Comparison of ENCODE assay signal across 8 cellular contexts in the genomic region with DNA sequence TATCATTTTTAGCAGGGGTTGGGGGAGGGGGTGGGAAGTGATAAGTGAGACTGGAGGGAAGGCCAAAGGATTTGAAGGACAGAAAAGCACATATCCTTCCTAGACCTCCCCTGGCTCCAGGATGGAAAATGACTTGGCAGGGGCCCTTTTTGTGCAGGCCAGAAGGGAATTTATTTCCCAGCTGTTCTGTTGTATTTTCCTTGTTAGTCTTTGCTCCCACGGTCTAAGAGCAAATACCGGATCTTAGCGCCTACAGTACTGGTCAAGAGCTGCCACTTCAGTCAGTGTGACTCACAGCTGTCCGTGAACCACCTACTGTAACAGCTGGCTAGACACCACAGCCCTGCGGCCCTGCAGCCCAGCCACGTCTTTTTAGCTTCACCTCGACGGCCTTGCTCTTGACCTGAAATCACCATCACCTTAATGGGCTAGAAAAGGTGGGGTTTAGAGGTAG. TPM values are rescaled to one million over a fixed set of nuclear protein-coding genes. Genes with fewer than 3 reads are reported as not detected.
DNase-seq lines count a peak whose midpoint lies in the region; ATAC-seq and TF ChIP-seq lines count a peak whose summit lies in the region.

No MANE protein-coding gene starts in this region.

- H3K36me3 ChIP-seq in fibroblast of lung (ENCODE audit: control insufficient read depth, insufficient read depth, low read length), result no peaks in the 10 kb centered on the region

- no peaks in the 10 kb centered on the region for H3K79me2 ChIP-seq in fibroblast of lung (ENCODE audit: control insufficient read depth, insufficient read depth, low read length)

- H3K4me2 ChIP-seq in fibroblast of lung (ENCODE audit: extremely low read depth, insufficient read depth, low read length), result no peak overlapping the region

- no peaks in the 10 kb centered on the region for H3K27me3 ChIP-seq in fibroblast of lung (ENCODE audit: control insufficient read depth, insufficient read depth, low read length)

- H2AFZ ChIP-seq in fibroblast of lung (ENCODE audit: low read length), result no peak overlapping the region

- DNase-seq in DMS53 treated with DMSO at 0.1 percent for 48 hours (lab: John Stamatoyannopoulos, UW; ENCODE audit: unreplicated experiment) (peak; percentile 93), OCI-M1 (lab: John Stamatoyannopoulos, UW) (peak; percentile 22), fibroblast of lung (ENCODE audit: low read depth in 2 of 2) (peak; percentile 92 to 99), osteocyte (ENCODE audit: extremely low spot score, unreplicated experiment) (no peak)
- DNase-seq in activated CD8-positive, alpha-beta memory T cell treated with anti-CD3 and anti-CD28 coated beads, Interleukin-2, amount 50 U/mL, for 4 hours, result no peak
- no peak for DNase-seq in stimulated activated CD4-positive, alpha-beta T cell treated with anti-CD3 and anti-CD28 coated beads, Interleukin-2, amount 100 ng/mL, for 48 hours

- peak overlapping the region; percentile 90 for H3K27ac Mint-ChIP-seq in osteocyte (ENCODE audit: unreplicated experiment)

- no peak overlapping the region for H3K4me3 ChIP-seq in fibroblast of lung (replicated peaks in 1 of 4; ENCODE audit: control extremely low read depth in 1 of 4, insufficient read depth in 1 of 4, low read depth in 3 of 4, low read length in 4 of 4)

- H3K27me3 Mint-ChIP-seq in osteocyte (ENCODE audit: unreplicated experiment), result no peaks in the 10 kb centered on the region

- no peak overlapping the region for H3K9ac ChIP-seq in fibroblast of lung (ENCODE audit: insufficient read depth, low read length)

- peaks cover 62% of the 10 kb centered on the region for H3K4me1 Mint-ChIP-seq in osteocyte (ENCODE audit: unreplicated experiment)

- H3K27ac ChIP-seq in fibroblast of lung (ENCODE audit: insufficient read depth, low read length), result peak overlapping the region; percentile 7

- H3K36me3 Mint-ChIP-seq in osteocyte (ENCODE audit: unreplicated experiment), result no peaks in the 10 kb centered on the region

- H3K9me3 ChIP-seq in fibroblast of lung (ENCODE audit: control insufficient read depth, insufficient read depth, low read depth, low read length), result no peaks in the 10 kb centered on the region

- H4K20me1 ChIP-seq in fibroblast of lung (ENCODE audit: control insufficient read depth, extremely low read depth, insufficient read depth, low read length), result no peaks in the 10 kb centered on the region

- no peak for TF ChIP-seq CTCF in fibroblast of lung (conservative IDR thresholded peaks at IDR 0.05 in 1 of 2, IDR thresholded peaks at IDR 0.05 in 1 of 2; ENCODE audit: low read depth in 1 of 2, low read length in 2 of 2)
- TF ChIP-seq CTCF in osteocyte (IDR thresholded peaks at IDR 0.05), result no peak

- H3K4me3 Mint-ChIP-seq in osteocyte (ENCODE audit: unreplicated experiment), result no peak overlapping the region

- no peak for ATAC-seq in HG02840 (IDR thresholded peaks at IDR 0.05; ENCODE audit: low FRiP score, unreplicated experiment)
- ATAC-seq in HG03196 (IDR thresholded peaks at IDR 0.05; ENCODE audit: unreplicated experiment), result no peak

- H3K4me1 ChIP-seq in fibroblast of lung (ENCODE audit: control insufficient read depth, extremely low read depth, insufficient read depth, low read length), result peaks cover 10% of the 10 kb centered on the region

- no peaks in the 10 kb centered on the region for H3K9me3 Mint-ChIP-seq in osteocyte (ENCODE audit: unreplicated experiment)

RNA-seq across cellular contexts. Expression of gene ERRFI1, which starts 51.0 kb away (rescaled TPM):
- total RNA-seq in fibroblast of lung, result 46.2 and 53.9 TPM in 2 replicates
- 78.2 and 105 TPM in 2 replicates for polyA plus RNA-seq in fibroblast of lung
- polyA plus RNA-seq in fibroblast of lung (2012), result 41.8 and 52.6 TPM in 2 replicates
- polyA minus RNA-seq in fibroblast of lung (ENCODE audit: low replicate concordance), result 8.9 and 27.3 TPM in 2 replicates
- total RNA-seq in osteocyte, result 84.2 and 96.6 TPM in 2 replicates

Comparison
In these comparisons a context has a peak if more than half of its experiments do, and no peak if none do; other contexts are left out.
1. DNase-seq: peak in DMS53 treated with DMSO at 0.1 percent for 48 hours (single experiment), OCI-M1 (single experiment) and fibroblast of lung (2 of 2); none in osteocyte (single experiment), activated CD8-positive, alpha-beta memory T cell treated with anti-CD3 and anti-CD28 coated beads, Interleukin-2, amount 50 U/mL, for 4 hours (single experiment) and stimulated activated CD4-positive, alpha-beta T cell treated with anti-CD3 and anti-CD28 coated beads, Interleukin-2, amount 100 ng/mL, for 48 hours (0 of 2).